Comparison of ENCODE assay signal across 13 cellular contexts in genomic region chr10:119235381-119235780, GRCh38. TPM values are rescaled to one million over a fixed set of nuclear protein-coding genes. Genes with fewer than 3 reads are reported as not detected.
DNase-seq lines count a peak whose midpoint lies in the region; TF ChIP-seq lines count a peak whose summit lies in the region.
"Had no signal": no experiment of that assay in that cellular context is flagged by ENCODE, and none has a peak within 500 bp of the region (broad histone marks: within the 10 kb centered on the region; RNA-seq: fewer than 3 reads in every experiment).

No MANE protein-coding gene starts in this region.

- H3K27ac ChIP-seq in breast epithelium (peak overlapping the region in 1 of 2 donors; percentile 26), angular gyrus (ENCODE audit: low read depth, low read length) (peak overlapping the region; percentile 26), transverse colon (peak overlapping the region; percentile 34 to 64 (median 53))
- H3K27ac ChIP-seq: colonic mucosa had no signal

- 33 to 34% methylated on average over 3 of the region's 3 CpGs for WGBS in transverse colon (ENCODE audit: low coverage in 1 of 2), 2 donors

- in situ Hi-C loops in transverse colon (cut with MboI; ENCODE audit: low pct_ligation_motif_present in 1 of 4, low pct_unique_long_range_greater_than_20kb in 1 of 4, low sequenced_read_pairs in 3 of 4): no loop called here

- H3K9me3 ChIP-seq in breast epithelium: no peaks in the 10 kb centered on the region
- no peaks in the 10 kb centered on the region for H3K9me3 ChIP-seq in transverse colon
- H3K9me3 ChIP-seq: colonic mucosa had no signal

- no peaks in the 10 kb centered on the region for H3K27me3 Mint-ChIP-seq in MCF 10A (ENCODE audit: insufficient read depth, unreplicated experiment)

- no TSS peak for BruUV-seq in MCF 10A (replicated peaks; lab: Mats Ljungman, UMichigan)

- CTCF ChIA-PET in MCF 10A (lab: Yijun Ruan, JAX): interaction anchor here (0.6 kb wide), 1 partner anchor 10 kb away, joined by 3 read pairs; no protein-coding TSS in a partner anchor

- no peak for TF ChIP-seq CTCF in MCF 10A (IDR thresholded peaks at IDR 0.05; ENCODE audit: unreplicated experiment)
- TF ChIP-seq CTCF in breast epithelium (IDR thresholded peaks at IDR 0.05): no peak
- no peak for TF ChIP-seq CTCF in transverse colon (IDR thresholded peaks at IDR 0.05)

- H3K9me3 Mint-ChIP-seq in MCF 10A (ENCODE audit: unreplicated experiment): no peaks in the 10 kb centered on the region

- TF ChIP-seq EP300 in transverse colon (IDR thresholded peaks at IDR 0.05; ENCODE audit: low read depth): no peak

- POLR2A ChIA-PET in MCF 10A (lab: Yijun Ruan, JAX): interaction anchor here (0.7 kb wide), 1 partner anchor 498 kb away, joined by 3 read pairs; no protein-coding TSS in a partner anchor

- DNase-seq in MCF 10A (ENCODE audit: unreplicated experiment) (peak; percentile 49), breast epithelium (ENCODE audit: low spot score in 2 of 2) (no peak), iris pigment epithelial cell (ENCODE audit: low read depth) (peak; percentile 79), transverse colon (no peak), NCI-H2227 treated with DMSO at 0.1 percent for 48 hours (lab: John Stamatoyannopoulos, UW) (no peak), iPS-NIHi11 (ENCODE audit: low spot score) (no peak), KG1 (lab: John Stamatoyannopoulos, UW) (no peak)
- DNase-seq: activated CD4-positive, CD25-positive, alpha-beta regulatory T cell treated with anti-CD3 and anti-CD28 coated beads, Interleukin-2, amount 50 U/mL, for 72 hours; colonic mucosa; Kasumi-1; stimulated activated naive CD4-positive, alpha-beta T cell treated with Interleukin-2 at 50 U/mL for 16 hours had no signal

- TF ChIP-seq POLR2A in breast epithelium (IDR thresholded peaks at IDR 0.05) (no peak), transverse colon (IDR thresholded peaks at IDR 0.05) (no peak)

- H3K4me3 Mint-ChIP-seq in MCF 10A (ENCODE audit: unreplicated experiment): no peak overlapping the region
- H3K4me3 Mint-ChIP-seq: CD14-positive monocyte had no signal

- H3K4me3 ChIP-seq in breast epithelium: no peak overlapping the region
- no peak overlapping the region for H3K4me3 ChIP-seq in transverse colon
- H3K4me3 ChIP-seq: colonic mucosa had no signal

- peaks cover 7% of the 10 kb centered on the region for H3K4me1 Mint-ChIP-seq in MCF 10A (ENCODE audit: insufficient read depth, unreplicated experiment)

- H3K27me3 ChIP-seq in breast epithelium (no peaks in the 10 kb centered on the region), transverse colon (no peaks in the 10 kb centered on the region)
- H3K27me3 ChIP-seq: colonic mucosa had no signal

- H3K4me1 ChIP-seq in breast epithelium (no peaks in the 10 kb centered on the region), transverse colon (peaks cover 17 to 57% (median 19%) of the 10 kb centered on the region in 4 donors)
- H3K4me1 ChIP-seq: colonic mucosa had no signal

- H3K36me3 Mint-ChIP-seq in MCF 10A (ENCODE audit: insufficient read depth, unreplicated experiment): no peaks in the 10 kb centered on the region
- H3K36me3 Mint-ChIP-seq: CD14-positive monocyte had no signal

- H3K36me3 ChIP-seq in breast epithelium: no peaks in the 10 kb centered on the region
- H3K36me3 ChIP-seq in transverse colon: no peaks in the 10 kb centered on the region
- H3K36me3 ChIP-seq: colonic mucosa had no signal

- H3K27ac Mint-ChIP-seq in MCF 10A (ENCODE audit: low read depth, unreplicated experiment): peak overlapping the region; percentile 65

- intact Hi-C loops in MCF 10A (cut with micrococcal nuclease): no loop called here
- intact Hi-C loops in breast epithelium (cut with DNase I; ENCODE audit: low total_unique reads): no loop called here
- intact Hi-C loops in transverse colon (cut with DNase I; ENCODE audit: low total_unique reads): no loop called here

RNA-seq across cellular contexts. Expression of gene GRK5, which starts 28.0 kb away (rescaled TPM):
- total RNA-seq in MCF 10A (2022) (0.82 and 1.2 TPM in 2 replicates), breast epithelium (10 to 100 TPM; 14.9 to 20.6 (median 15.2) TPM), transverse colon (100 to 1,000 TPM in 1 of 4 donors, 10 to 100 TPM in 1, 1 to 10 TPM in 2; 6.0 to 111 (median 9.5) TPM)

RNA-seq across cellular contexts. Expression of gene PRDX3, which starts 56.8 kb away (rescaled TPM):
- total RNA-seq in MCF 10A (2022) (85.6 and 94.4 TPM in 2 replicates), breast epithelium (100 to 1,000 TPM; 154 to 165 (median 164) TPM), transverse colon (100 to 1,000 TPM in 2 of 4 donors, 10 to 100 TPM in 2; 24.7 to 141 (median 78.9) TPM)

Comparison
In these comparisons a context has a peak if more than half of its experiments do, and no peak if none do; other contexts are left out.
1. DNase-seq: peak in MCF 10A (single experiment) and iris pigment epithelial cell (single experiment); none in breast epithelium (0 of 2), transverse colon (single experiment), NCI-H2227 treated with DMSO at 0.1 percent for 48 hours (single experiment), iPS-NIHi11 (single experiment) and KG1 (single experiment).